In genomic region chr6:19417713-19418112, GRCh38 we compare ENCODE assay signal across 1 cellular context.
A peak's percentile ranks its signal among the peaks of the same experiment; 100 is the strongest.
TF ChIP-seq lines count a peak whose summit lies in the region.

No MANE protein-coding gene starts in this region.

TF ChIP-seq in HCT116, 20 proteins besides CTCF, POLR2A, EP300 and RAD21 (continued from another document):
- no peak for TF ChIP-seq ZFX (IDR thresholded peaks at IDR 0.05)
- peak; percentile 41; the same call in 1 of the 2 replicates for TF ChIP-seq ATF3 (IDR thresholded peaks at IDR 0.05)
- TF ChIP-seq ELF1 (IDR thresholded peaks at IDR 0.05; ENCODE audit: borderline replicate concordance, low read depth): no peak; the same call in 1 of the 2 replicates
- TF ChIP-seq EZH2 (IDR thresholded peaks at IDR 0.05): no peak
- TF ChIP-seq YY1 (IDR thresholded peaks at IDR 0.05; ENCODE audit: extremely low read depth, insufficient replicate concordance, low read depth, low read length): no peak
- 0 out of 2 replicates have a peak, but pooled peaks have one; percentile 55 for TF ChIP-seq MAX (IDR thresholded peaks at IDR 0.05)
- TF ChIP-seq TCF7L2 (IDR thresholded peaks at IDR 0.05; ENCODE audit: borderline replicate concordance, extremely low read depth, insufficient read depth, insufficient read length): no peak
- peak; percentile 57 for TF ChIP-seq ZBTB33 (IDR thresholded peaks at IDR 0.05; ENCODE audit: extremely low read depth, insufficient replicate concordance, low read length)
